In genomic region chr1:42966688-42967609, GRCh38 we compare ENCODE assay signal across 1 cellular context.
TF ChIP-seq lines count a peak whose summit lies in the region.

No MANE protein-coding gene starts in this region.

TF ChIP-seq in K562, 482 proteins besides CTCF, POLR2A, EP300 and RAD21 (continued from another document and continues in another):
- TF ChIP-seq TCF15 (CRISPR knock-in tag; IDR thresholded peaks at IDR 0.05) (0 out of 2 replicates have a peak, but pooled peaks have one; percentile 51), XRCC5 (IDR thresholded peaks at IDR 0.05; ENCODE audit: low read depth, low read length) (peak; percentile 42; the same call in 1 of the 2 replicates), TRIM24 (IDR thresholded peaks at IDR 0.05) (peak; percentile 64 to 85; a peak in 3 of 4 replicates), ZNF24 (IDR thresholded peaks at IDR 0.05) (no peak; the same call in 1 of the 2 replicates), EHMT2 (IDR thresholded peaks at IDR 0.05) (peak; percentile 15; the same call in 1 of the 2 replicates), ARNT (IDR thresholded peaks at IDR 0.05) (peak; percentile 12 to 72; a peak in 2 of 4 replicates), CEBPB (tag; IDR thresholded peaks at IDR 0.05) (peak; percentile 85), ZKSCAN8 (CRISPR knock-in tag; IDR thresholded peaks at IDR 0.05) (peak; percentile 59; the same call in 1 of the 2 replicates), RBM15 (IDR thresholded peaks at IDR 0.05; ENCODE audit: insufficient read depth, low read length) (no peak), RCOR1 (IDR thresholded peaks at IDR 0.05; ENCODE audit: borderline replicate concordance in 1 of 2, low read depth in 2 of 2, low read length in 2 of 2) (peak in 1 of 2 experiments; percentile 54; a peak in 2 of 4 replicates), TCF3 (CRISPR knock-in tag; IDR thresholded peaks at IDR 0.05) (peak; percentile 56), MTA3 (IDR thresholded peaks at IDR 0.05; ENCODE audit: borderline replicate concordance) (peak; percentile 78; the same call in 1 of the 2 replicates), PHF8 (IDR thresholded peaks at IDR 0.05; ENCODE audit: borderline replicate concordance, low read length) (no peak; the same call in 1 of the 2 replicates), ZNF644 (tag; IDR thresholded peaks at IDR 0.05; ENCODE audit: low read depth) (0 out of 2 replicates have a peak, but pooled peaks have one; percentile 41), STAG1 (CRISPR knock-in tag; IDR thresholded peaks at IDR 0.05; ENCODE audit: borderline replicate concordance) (no peak), XRCC4 (IDR thresholded peaks at IDR 0.05; ENCODE audit: extremely low read depth, insufficient read depth, insufficient read length) (no peak), TEAD2 (tag; IDR thresholded peaks at IDR 0.05) (no peak), XRCC3 (IDR thresholded peaks at IDR 0.05) (no peak), CBX3 (IDR thresholded peaks at IDR 0.05; ENCODE audit: borderline replicate concordance in 1 of 2, low read length in 2 of 2) (peak in 1 of 2 experiments; percentile 68; a peak in 1 of 3 replicates), ATF7 (IDR thresholded peaks at IDR 0.05) (peak; percentile 65; the same call in 1 of the 2 replicates), ELF1 (tag; IDR thresholded peaks at IDR 0.05) (no peak), ZNF655 (CRISPR knock-in tag; IDR thresholded peaks at IDR 0.05) (no peak), ZNF444 (CRISPR knock-in tag; IDR thresholded peaks at IDR 0.05) (no peak), CEBPG (CRISPR knock-in tag; IDR thresholded peaks at IDR 0.05) (peak; percentile 52; the same call in 1 of the 2 replicates), CEBPG (tag; conservative IDR thresholded peaks at IDR 0.05 in 1 of 2, IDR thresholded peaks at IDR 0.05 in 1 of 2) (peak; percentile 45 to 46; a peak in 1 of 4 replicates), MAZ (CRISPR knock-in tag; conservative IDR thresholded peaks at IDR 0.05 in 1 of 2, IDR thresholded peaks at IDR 0.05 in 1 of 2) (peak; percentile 32 to 66; a peak in 1 of 4 replicates), FOSL1 (tag; conservative IDR thresholded peaks at IDR 0.05) (peak; percentile 99), ZNF518B (CRISPR knock-in tag; IDR thresholded peaks at IDR 0.05) (no peak), ZNF766 (CRISPR knock-in tag; conservative IDR thresholded peaks at IDR 0.05) (peak; percentile 93), CREB3L1 (IDR thresholded peaks at IDR 0.05; ENCODE audit: borderline replicate concordance, low read depth) (peak; percentile 75), NEUROD1 (IDR thresholded peaks at IDR 0.05; ENCODE audit: borderline replicate concordance, low read depth, low read length, partially characterized antibody) (peak; percentile 61), TBL1XR1 (IDR thresholded peaks at IDR 0.05; ENCODE audit: low read length in 2 of 2) (no peak), CXXC5 (CRISPR knock-in tag; IDR thresholded peaks at IDR 0.05) (peak; percentile 42), CSDE1 (IDR thresholded peaks at IDR 0.05) (no peak), MED1 (CRISPR knock-in tag; IDR thresholded peaks at IDR 0.05; ENCODE audit: borderline replicate concordance) (no peak), SMC3 (conservative IDR thresholded peaks at IDR 0.05; ENCODE audit: insufficient read depth, low read depth, low read length) (no peak), HNRNPL (IDR thresholded peaks at IDR 0.05; ENCODE audit: low read depth, low read length) (no peak), GATAD2A (IDR thresholded peaks at IDR 0.05) (peak; percentile 96), HNRNPLL (IDR thresholded peaks at IDR 0.05; ENCODE audit: low read depth, low read length, poor library complexity, severe bottlenecking) (no peak), RNF219 (CRISPR knock-in tag; IDR thresholded peaks at IDR 0.05) (no peak), EGR1 (conservative IDR thresholded peaks at IDR 0.05) (no peak; the same call in 1 of the 2 replicates), CBFA2T2 (conservative IDR thresholded peaks at IDR 0.05) (peak; percentile 84), ZNF282 (CRISPR knock-in tag; IDR thresholded peaks at IDR 0.05) (no peak), FIP1L1 (IDR thresholded peaks at IDR 0.05; ENCODE audit: low read depth, low read length, poor library complexity, severe bottlenecking) (no peak), MYNN (IDR thresholded peaks at IDR 0.05) (peak; percentile 95), MYNN (CRISPR knock-in tag; IDR thresholded peaks at IDR 0.05) (no peak)
- TF ChIP-seq, protein P1, sequence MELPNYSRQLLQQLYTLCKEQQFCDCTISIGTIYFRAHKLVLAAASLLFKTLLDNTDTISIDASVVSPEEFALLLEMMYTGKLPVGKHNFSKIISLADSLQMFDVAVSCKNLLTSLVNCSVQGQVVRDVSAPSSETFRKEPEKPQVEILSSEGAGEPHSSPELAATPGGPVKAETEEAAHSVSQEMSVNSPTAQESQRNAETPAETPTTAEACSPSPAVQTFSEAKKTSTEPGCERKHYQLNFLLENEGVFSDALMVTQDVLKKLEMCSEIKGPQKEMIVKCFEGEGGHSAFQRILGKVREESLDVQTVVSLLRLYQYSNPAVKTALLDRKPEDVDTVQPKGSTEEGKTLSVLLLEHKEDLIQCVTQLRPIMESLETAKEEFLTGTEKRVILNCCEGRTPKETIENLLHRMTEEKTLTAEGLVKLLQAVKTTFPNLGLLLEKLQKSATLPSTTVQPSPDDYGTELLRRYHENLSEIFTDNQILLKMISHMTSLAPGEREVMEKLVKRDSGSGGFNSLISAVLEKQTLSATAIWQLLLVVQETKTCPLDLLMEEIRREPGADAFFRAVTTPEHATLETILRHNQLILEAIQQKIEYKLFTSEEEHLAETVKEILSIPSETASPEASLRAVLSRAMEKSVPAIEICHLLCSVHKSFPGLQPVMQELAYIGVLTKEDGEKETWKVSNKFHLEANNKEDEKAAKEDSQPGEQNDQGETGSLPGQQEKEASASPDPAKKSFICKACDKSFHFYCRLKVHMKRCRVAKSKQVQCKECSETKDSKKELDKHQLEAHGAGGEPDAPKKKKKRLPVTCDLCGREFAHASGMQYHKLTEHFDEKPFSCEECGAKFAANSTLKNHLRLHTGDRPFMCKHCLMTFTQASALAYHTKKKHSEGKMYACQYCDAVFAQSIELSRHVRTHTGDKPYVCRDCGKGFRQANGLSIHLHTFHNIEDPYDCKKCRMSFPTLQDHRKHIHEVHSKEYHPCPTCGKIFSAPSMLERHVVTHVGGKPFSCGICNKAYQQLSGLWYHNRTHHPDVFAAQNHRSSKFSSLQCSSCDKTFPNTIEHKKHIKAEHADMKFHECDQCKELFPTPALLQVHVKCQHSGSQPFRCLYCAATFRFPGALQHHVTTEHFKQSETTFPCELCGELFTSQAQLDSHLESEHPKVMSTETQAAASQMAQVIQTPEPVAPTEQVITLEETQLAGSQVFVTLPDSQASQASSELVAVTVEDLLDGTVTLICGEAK (IDR thresholded peaks at IDR 0.05), result 0 out of 2 replicates have a peak, but pooled peaks have one; percentile 11
- TF ChIP-seq, protein P1 (CRISPR knock-in tag; IDR thresholded peaks at IDR 0.05), result no peak
- TF ChIP-seq, protein P2, sequence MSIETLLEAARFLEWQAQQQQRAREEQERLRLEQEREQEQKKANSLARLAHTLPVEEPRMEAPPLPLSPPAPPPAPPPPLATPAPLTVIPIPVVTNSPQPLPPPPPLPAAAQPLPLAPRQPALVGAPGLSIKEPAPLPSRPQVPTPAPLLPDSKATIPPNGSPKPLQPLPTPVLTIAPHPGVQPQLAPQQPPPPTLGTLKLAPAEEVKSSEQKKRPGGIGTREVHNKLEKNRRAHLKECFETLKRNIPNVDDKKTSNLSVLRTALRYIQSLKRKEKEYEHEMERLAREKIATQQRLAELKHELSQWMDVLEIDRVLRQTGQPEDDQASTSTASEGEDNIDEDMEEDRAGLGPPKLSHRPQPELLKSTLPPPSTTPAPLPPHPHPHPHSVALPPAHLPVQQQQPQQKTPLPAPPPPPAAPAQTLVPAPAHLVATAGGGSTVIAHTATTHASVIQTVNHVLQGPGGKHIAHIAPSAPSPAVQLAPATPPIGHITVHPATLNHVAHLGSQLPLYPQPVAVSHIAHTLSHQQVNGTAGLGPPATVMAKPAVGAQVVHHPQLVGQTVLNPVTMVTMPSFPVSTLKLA (conservative IDR thresholded peaks at IDR 0.05), result peak in 1 of 2 experiments; percentile 55; a peak in 2 of 4 replicates
